Comparison of ENCODE assay signal across 9 cellular contexts in the genomic region with DNA sequence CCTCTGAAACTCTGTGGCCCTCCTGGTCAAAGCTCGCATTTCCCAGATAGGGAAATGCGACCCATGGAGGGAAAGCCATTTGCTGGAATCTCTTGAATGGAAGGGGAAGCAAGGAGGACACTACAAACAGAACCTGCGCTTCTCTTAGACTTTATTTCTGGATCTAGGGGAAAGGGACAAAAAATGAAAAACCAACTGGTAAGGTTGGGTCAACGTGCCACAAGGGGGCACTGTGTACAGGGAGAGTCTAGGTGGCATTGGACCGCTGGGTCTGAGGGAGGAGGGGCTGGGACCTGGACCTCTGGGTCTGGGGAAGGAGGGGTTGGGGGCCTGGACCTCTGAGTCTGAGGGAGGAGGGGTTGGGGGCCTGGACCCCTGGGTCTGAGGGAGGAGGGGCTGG. TPM values are rescaled to one million over a fixed set of nuclear protein-coding genes. Genes with fewer than 3 reads are reported as not detected.
DNase-seq lines count a peak whose midpoint lies in the region; ATAC-seq and TF ChIP-seq lines count a peak whose summit lies in the region.
"Had no signal": no experiment of that assay in that cellular context is flagged by ENCODE, and none has a peak within 500 bp of the region (broad histone marks: within the 10 kb centered on the region; RNA-seq: fewer than 3 reads in every experiment).

No MANE protein-coding gene starts in this region.

- TF ChIP-seq CTCF in Panc1 (IDR thresholded peaks at IDR 0.05) (peak; percentile 51; the same call in 1 of the 2 replicates), chondrocyte (IDR thresholded peaks at IDR 0.05) (peak; percentile 40)

- H3K9me3 ChIP-seq in Panc1 (ENCODE audit: control insufficient read depth, insufficient read depth, low read depth, low read length): no peaks in the 10 kb centered on the region

- H3K36me3 Mint-ChIP-seq in chondrocyte (ENCODE audit: low read depth): no peaks in the 10 kb centered on the region

- in situ Hi-C loops in Panc1 (cut with HindIII; ENCODE audit: low pct_unique_long_range_greater_than_20kb, low sequenced_read_pairs): no loop called here

- peak; percentile 55 for DNase-seq in NCI-H82 (lab: John Stamatoyannopoulos, UW)
- no peak for DNase-seq in NCI-H82 treated with DMSO at 0.1 percent for 48 hours (lab: John Stamatoyannopoulos, UW; ENCODE audit: unreplicated experiment)
- no peak for DNase-seq in Panc1 (ENCODE audit: low read depth, low spot score)
- no peak for DNase-seq in chondrocyte (ENCODE audit: low spot score)
- DNase-seq in stimulated activated CD4-positive, alpha-beta T cell treated with anti-CD3 and anti-CD28 coated beads, Interleukin-15, amount 100 ng/mL, for 24 hours: peak; percentile 65
- DNase-seq in GOT3 (lab: John Stamatoyannopoulos, UW): no peak

- no peak overlapping the region for H3K4me3 Mint-ChIP-seq in chondrocyte (ENCODE audit: unreplicated experiment)

- no peak overlapping the region for H3K4me3 ChIP-seq in Panc1 (ENCODE audit: low read depth in 2 of 2, low read length in 2 of 2)

- no peaks in the 10 kb centered on the region for H3K36me3 ChIP-seq in Panc1 (ENCODE audit: control insufficient read depth, insufficient read depth, low read length)

- H3K4me1 Mint-ChIP-seq in chondrocyte (ENCODE audit: low read depth): peaks cover 4% of the 10 kb centered on the region

- no peaks in the 10 kb centered on the region for H3K4me1 ChIP-seq in Panc1 (ENCODE audit: control insufficient read depth, insufficient read depth, low read length)

- no peak overlapping the region for H3K27ac Mint-ChIP-seq in chondrocyte (ENCODE audit: unreplicated experiment)

- H3K27me3 ChIP-seq in Panc1 (ENCODE audit: control insufficient read depth, insufficient read depth, low read length): no peaks in the 10 kb centered on the region; the same call in 1 of the 2 replicates

- no peaks in the 10 kb centered on the region for H3K9me3 Mint-ChIP-seq in chondrocyte (ENCODE audit: low read depth)

- BruUV-seq in Panc1 (replicated peaks; lab: Mats Ljungman, UMichigan): no TSS peak

- intact Hi-C loops in Panc1 (cut with micrococcal nuclease; ENCODE audit: unreplicated experiment): no loop called here

- CTCF ChIA-PET in Panc1 (lab: Charles Lee): no interaction called here

- H3K27me3 Mint-ChIP-seq in chondrocyte (ENCODE audit: low read depth): peaks cover 43% of the 10 kb centered on the region

- POLR2A ChIA-PET in Panc1 (lab: Charles Lee): no interaction called here

- no peak for ATAC-seq in Panc1
- no peak for ATAC-seq in HG03565 (IDR thresholded peaks at IDR 0.05; ENCODE audit: unreplicated experiment)
- no peak for ATAC-seq in GM19463 (IDR thresholded peaks at IDR 0.05; ENCODE audit: unreplicated experiment)

- H3K27ac ChIP-seq in Panc1 (ENCODE audit: low read length): no peak overlapping the region

RNA-seq across cellular contexts. Expression of gene KLK4, which starts 5.0 kb away (rescaled TPM):
- total RNA-seq in Panc1 (2021; ENCODE audit: unreplicated experiment) (not detected), chondrocyte (not detected in 3 replicates)
- 0.38 TPM for polyA plus RNA-seq in Panc1 (2012; ENCODE audit: insufficient read length)
- total RNA-seq: T-helper 2 cell treated with Interferon-gamma antibody and Interleukin-4, amounts not matched to agents 100 ng/mL and 5 ng/mL, for 36 hours had no signal

RNA-seq across cellular contexts. Expression of gene KLK2, which starts 33.0 kb away (rescaled TPM):
- total RNA-seq in Panc1 (2021; ENCODE audit: unreplicated experiment) (not detected), chondrocyte (not detected in 3 replicates)
- not detected for polyA plus RNA-seq in Panc1 (2012; ENCODE audit: insufficient read length)

RNA-seq across cellular contexts. Expression of gene KLK5, which starts 46.6 kb away (rescaled TPM):
- total RNA-seq in Panc1 (2021; ENCODE audit: unreplicated experiment): not detected
- not detected for polyA plus RNA-seq in Panc1 (2012; ENCODE audit: insufficient read length)
- total RNA-seq in chondrocyte: 0.38 to 0.42 TPM in 2 of 3 replicates, not detected in the other
- total RNA-seq: T-helper 2 cell treated with Interferon-gamma antibody and Interleukin-4, amounts not matched to agents 100 ng/mL and 5 ng/mL, for 36 hours had no signal

RNA-seq across cellular contexts. Expression of gene KLK3, which starts 51.5 kb away (rescaled TPM):
- total RNA-seq in Panc1 (2021; ENCODE audit: unreplicated experiment) (not detected), chondrocyte (not detected in 3 replicates)
- polyA plus RNA-seq in Panc1 (2012; ENCODE audit: insufficient read length): not detected
- total RNA-seq: T-helper 2 cell treated with Interferon-gamma antibody and Interleukin-4, amounts not matched to agents 100 ng/mL and 5 ng/mL, for 36 hours had no signal

Comparison
In these comparisons a context has a peak if more than half of its experiments do, and no peak if none do; other contexts are left out.
1. DNase-seq: peak in NCI-H82 (single experiment) and stimulated activated CD4-positive, alpha-beta T cell treated with anti-CD3 and anti-CD28 coated beads, Interleukin-15, amount 100 ng/mL, for 24 hours (single experiment); none in NCI-H82 treated with DMSO at 0.1 percent for 48 hours (single experiment), Panc1 (single experiment), chondrocyte (single experiment) and GOT3 (single experiment).